ENCODE assay signal across 1 cellular context in the genomic region with DNA sequence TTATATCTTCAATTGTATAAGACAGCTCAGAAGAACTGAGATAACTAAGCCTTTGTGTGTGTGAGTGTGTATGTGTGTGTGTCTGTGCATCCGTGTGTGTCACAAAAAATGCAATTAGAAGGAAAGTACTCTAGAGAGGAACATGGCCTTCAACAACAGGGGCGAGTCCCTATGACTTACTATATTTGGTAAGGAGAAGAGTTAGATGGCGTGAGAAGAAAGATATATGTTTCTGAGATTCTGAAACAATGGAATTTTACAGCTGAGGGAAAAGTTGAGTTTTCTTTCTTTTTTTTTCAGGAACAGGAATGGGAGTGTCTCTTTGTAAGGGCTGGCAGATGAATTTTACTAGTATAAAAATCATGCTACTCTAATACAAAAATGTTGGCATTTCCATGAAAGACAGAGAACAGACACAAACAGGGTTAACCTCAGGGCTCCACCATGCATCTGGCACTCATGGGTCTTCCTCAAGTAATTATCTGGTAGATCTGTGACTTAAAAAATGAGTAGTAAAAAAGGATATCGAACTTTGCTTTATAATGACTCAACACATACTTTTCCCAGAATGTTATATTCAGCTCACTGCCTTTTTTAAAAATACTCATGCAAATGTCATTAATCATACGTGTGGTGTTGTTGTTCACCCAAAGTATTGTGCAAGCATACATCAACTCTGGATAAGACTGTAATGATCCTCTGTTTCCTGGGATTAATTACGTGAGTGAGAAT.
TF ChIP-seq lines count a peak whose summit lies in the region.

No MANE protein-coding gene starts in this region.

TF ChIP-seq in HepG2, 621 proteins besides CTCF, POLR2A, EP300 and RAD21:
- TF ChIP-seq CEBPB (IDR thresholded peaks at IDR 0.05; ENCODE audit: borderline replicate concordance, low read depth, low read length) = peak; percentile 41; the same call in 1 of the 2 replicates
- TF ChIP-seq, protein P1, sequence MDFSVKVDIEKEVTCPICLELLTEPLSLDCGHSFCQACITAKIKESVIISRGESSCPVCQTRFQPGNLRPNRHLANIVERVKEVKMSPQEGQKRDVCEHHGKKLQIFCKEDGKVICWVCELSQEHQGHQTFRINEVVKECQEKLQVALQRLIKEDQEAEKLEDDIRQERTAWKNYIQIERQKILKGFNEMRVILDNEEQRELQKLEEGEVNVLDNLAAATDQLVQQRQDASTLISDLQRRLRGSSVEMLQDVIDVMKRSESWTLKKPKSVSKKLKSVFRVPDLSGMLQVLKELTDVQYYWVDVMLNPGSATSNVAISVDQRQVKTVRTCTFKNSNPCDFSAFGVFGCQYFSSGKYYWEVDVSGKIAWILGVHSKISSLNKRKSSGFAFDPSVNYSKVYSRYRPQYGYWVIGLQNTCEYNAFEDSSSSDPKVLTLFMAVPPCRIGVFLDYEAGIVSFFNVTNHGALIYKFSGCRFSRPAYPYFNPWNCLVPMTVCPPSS (IDR thresholded peaks at IDR 0.05) = no peak
- TF ChIP-seq, protein P2, sequence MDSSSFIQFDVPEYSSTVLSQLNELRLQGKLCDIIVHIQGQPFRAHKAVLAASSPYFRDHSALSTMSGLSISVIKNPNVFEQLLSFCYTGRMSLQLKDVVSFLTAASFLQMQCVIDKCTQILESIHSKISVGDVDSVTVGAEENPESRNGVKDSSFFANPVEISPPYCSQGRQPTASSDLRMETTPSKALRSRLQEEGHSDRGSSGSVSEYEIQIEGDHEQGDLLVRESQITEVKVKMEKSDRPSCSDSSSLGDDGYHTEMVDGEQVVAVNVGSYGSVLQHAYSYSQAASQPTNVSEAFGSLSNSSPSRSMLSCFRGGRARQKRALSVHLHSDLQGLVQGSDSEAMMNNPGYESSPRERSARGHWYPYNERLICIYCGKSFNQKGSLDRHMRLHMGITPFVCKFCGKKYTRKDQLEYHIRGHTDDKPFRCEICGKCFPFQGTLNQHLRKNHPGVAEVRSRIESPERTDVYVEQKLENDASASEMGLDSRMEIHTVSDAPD (CRISPR knock-in tag; IDR thresholded peaks at IDR 0.05) = no peak
